1 cellular context compared by ENCODE assay signal in genomic region chr2:189673661-189674373, GRCh38.
TF ChIP-seq lines count a peak whose summit lies in the region.

No MANE protein-coding gene starts in this region.

TF ChIP-seq in GM12878, 131 proteins besides CTCF, POLR2A, EP300 and RAD21 (continued from another document):
- TF ChIP-seq FOXM1 (IDR thresholded peaks at IDR 0.05; ENCODE audit: low read depth, low read length), result 0 out of 2 replicates have a peak, but pooled peaks have one; percentile 9
